1 cellular context compared by ENCODE assay signal in genomic region chr5:122358382-122358990, GRCh38.
TF ChIP-seq lines count a peak whose summit lies in the region.

No MANE protein-coding gene starts in this region.

TF ChIP-seq in GM12878, 131 proteins besides CTCF, POLR2A, EP300 and RAD21 (continued from another document):
- TF ChIP-seq CHD4 (IDR thresholded peaks at IDR 0.05) (no peak), RBBP5 (conservative IDR thresholded peaks at IDR 0.05) (no peak), ATF7 (IDR thresholded peaks at IDR 0.05; ENCODE audit: low read depth) (no peak), WRNIP1 (IDR thresholded peaks at IDR 0.05; ENCODE audit: borderline replicate concordance, low read depth, low read length) (no peak), IRF4 (IDR thresholded peaks at IDR 0.05; ENCODE audit: low read depth, low read length) (no peak), GATAD2B (conservative IDR thresholded peaks at IDR 0.05; ENCODE audit: low read depth) (no peak)
- TF ChIP-seq, protein P1, sequence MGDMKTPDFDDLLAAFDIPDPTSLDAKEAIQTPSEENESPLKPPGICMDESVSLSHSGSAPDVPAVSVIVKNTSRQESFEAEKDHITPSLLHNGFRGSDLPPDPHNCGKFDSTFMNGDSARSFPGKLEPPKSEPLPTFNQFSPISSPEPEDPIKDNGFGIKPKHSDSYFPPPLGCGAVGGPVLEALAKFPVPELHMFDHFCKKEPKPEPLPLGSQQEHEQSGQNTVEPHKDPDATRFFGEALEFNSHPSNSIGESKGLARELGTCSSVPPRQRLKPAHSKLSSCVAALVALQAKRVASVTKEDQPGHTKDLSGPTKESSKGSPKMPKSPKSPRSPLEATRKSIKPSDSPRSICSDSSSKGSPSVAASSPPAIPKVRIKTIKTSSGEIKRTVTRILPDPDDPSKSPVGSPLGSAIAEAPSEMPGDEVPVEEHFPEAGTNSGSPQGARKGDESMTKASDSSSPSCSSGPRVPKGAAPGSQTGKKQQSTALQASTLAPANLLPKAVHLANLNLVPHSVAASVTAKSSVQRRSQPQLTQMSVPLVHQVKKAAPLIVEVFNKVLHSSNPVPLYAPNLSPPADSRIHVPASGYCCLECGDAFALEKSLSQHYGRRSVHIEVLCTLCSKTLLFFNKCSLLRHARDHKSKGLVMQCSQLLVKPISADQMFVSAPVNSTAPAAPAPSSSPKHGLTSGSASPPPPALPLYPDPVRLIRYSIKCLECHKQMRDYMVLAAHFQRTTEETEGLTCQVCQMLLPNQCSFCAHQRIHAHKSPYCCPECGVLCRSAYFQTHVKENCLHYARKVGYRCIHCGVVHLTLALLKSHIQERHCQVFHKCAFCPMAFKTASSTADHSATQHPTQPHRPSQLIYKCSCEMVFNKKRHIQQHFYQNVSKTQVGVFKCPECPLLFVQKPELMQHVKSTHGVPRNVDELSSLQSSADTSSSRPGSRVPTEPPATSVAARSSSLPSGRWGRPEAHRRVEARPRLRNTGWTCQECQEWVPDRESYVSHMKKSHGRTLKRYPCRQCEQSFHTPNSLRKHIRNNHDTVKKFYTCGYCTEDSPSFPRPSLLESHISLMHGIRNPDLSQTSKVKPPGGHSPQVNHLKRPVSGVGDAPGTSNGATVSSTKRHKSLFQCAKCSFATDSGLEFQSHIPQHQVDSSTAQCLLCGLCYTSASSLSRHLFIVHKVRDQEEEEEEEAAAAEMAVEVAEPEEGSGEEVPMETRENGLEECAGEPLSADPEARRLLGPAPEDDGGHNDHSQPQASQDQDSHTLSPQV (IDR thresholded peaks at IDR 0.05): no peak
- TF ChIP-seq, protein P2, sequence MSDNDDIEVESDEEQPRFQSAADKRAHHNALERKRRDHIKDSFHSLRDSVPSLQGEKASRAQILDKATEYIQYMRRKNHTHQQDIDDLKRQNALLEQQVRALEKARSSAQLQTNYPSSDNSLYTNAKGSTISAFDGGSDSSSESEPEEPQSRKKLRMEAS (IDR thresholded peaks at IDR 0.05; ENCODE audit: low read depth, low read length): no peak
